ENCODE assay signal across 9 cellular contexts in genomic region chr3:21752749-21753347, GRCh38. TPM values are rescaled to one million over a fixed set of nuclear protein-coding genes. Genes with fewer than 3 reads are reported as not detected.
DNase-seq lines count a peak whose midpoint lies in the region; ATAC-seq and TF ChIP-seq lines count a peak whose summit lies in the region.
"Had no signal": no experiment of that assay in that cellular context is flagged by ENCODE, and none has a peak within 500 bp of the region (broad histone marks: within the 10 kb centered on the region; RNA-seq: fewer than 3 reads in every experiment).

No MANE protein-coding gene starts in this region.

- BruUV-seq in PC-9 (replicated peaks; lab: Mats Ljungman, UMichigan): no TSS peak

- H3K4me1 ChIP-seq in PC-9 (replicated peaks; ENCODE audit: insufficient read depth) (no peaks in the 10 kb centered on the region), gastrocnemius medialis (peaks cover 5 to 12% of the 10 kb centered on the region in 2 donors)

- no peaks in the 10 kb centered on the region for H3K36me3 ChIP-seq in PC-9 (ENCODE audit: low read depth)
- no peaks in the 10 kb centered on the region for H3K36me3 ChIP-seq in gastrocnemius medialis

- intact Hi-C loops in PC-9 (cut with micrococcal nuclease; ENCODE audit: unreplicated experiment) (no loop called here), gastrocnemius medialis (cut with DNase I; ENCODE audit: low total_unique reads) (loop anchor here (1.0 to 10.0 kb wide), 2 partner anchors 108 to 141 kb away; no protein-coding TSS in a partner anchor)

- no peaks in the 10 kb centered on the region for H3F3A ChIP-seq in PC-9 (ENCODE audit: insufficient read depth, low read depth)

- H3K27me3 Mint-ChIP-seq in HFFc6 (ENCODE audit: insufficient read depth): 0 out of 2 replicates have a peak, but pooled peaks cover 4% of the 10 kb centered on the region

- peaks cover 45% of the 10 kb centered on the region for H3K4me1 Mint-ChIP-seq in HFFc6 (ENCODE audit: low read depth)
- H3K4me1 Mint-ChIP-seq: activated naive CD8-positive, alpha-beta T cell treated with anti-CD3 and anti-CD28 coated beads, Interleukin-2, amount 10 ng/mL, durations not matched to agents 7 days and 5 days had no signal

- no peaks in the 10 kb centered on the region for H4K20me1 ChIP-seq in PC-9 (ENCODE audit: insufficient read depth)

- CTCF ChIA-PET in PC-9 (lab: Charles Lee): interaction anchor here (0.6 kb wide), 1 partner anchor 787 kb away, joined by 4 read pairs; no protein-coding TSS in a partner anchor

- H3K27me3 ChIP-seq in PC-9 (ENCODE audit: insufficient read depth, low read depth): no peaks in the 10 kb centered on the region
- H3K27me3 ChIP-seq in gastrocnemius medialis: peaks cover 0 to 4% (median 0%) of the 10 kb centered on the region in 3 donors

- in situ Hi-C loops in gastrocnemius medialis (cut with MboI; ENCODE audit: low sequenced_read_pairs in 4 of 4): loop anchor here in 3 of 4 donors (10.0 kb wide), 1 partner anchor 142 kb away; no protein-coding TSS in a partner anchor

- ATAC-seq in gastrocnemius medialis: peak; percentile 49 to 67

- H3K9me3 Mint-ChIP-seq in HFFc6: no peaks in the 10 kb centered on the region

- no peak overlapping the region for H2AFZ ChIP-seq in PC-9

- no peaks in the 10 kb centered on the region for H3K9me2 ChIP-seq in PC-9 (ENCODE audit: insufficient read depth)

- H3K27ac Mint-ChIP-seq in HFFc6: no peak overlapping the region
- H3K27ac Mint-ChIP-seq: activated naive CD8-positive, alpha-beta T cell treated with anti-CD3 and anti-CD28 coated beads, Interleukin-2, amount 10 ng/mL, durations not matched to agents 7 days and 5 days had no signal

- H3K79me2 ChIP-seq in PC-9 (ENCODE audit: low read depth): no peaks in the 10 kb centered on the region

- TF ChIP-seq CTCF in HFFc6 (IDR thresholded peaks at IDR 0.05) (peak; percentile 79), PC-9 (conservative IDR thresholded peaks at IDR 0.05) (peak; percentile 45; the same call in 1 of the 2 replicates), fibroblast of the aortic adventitia (IDR thresholded peaks at IDR 0.05; ENCODE audit: insufficient read depth, low read length) (peak; percentile 76), gastrocnemius medialis (IDR thresholded peaks at IDR 0.05 in 4 of 5, conservative IDR thresholded peaks at IDR 0.05 in 1 of 5) (peak in 4 of 5 experiments; percentile 31 to 58 (median 53))

- H3K27ac ChIP-seq in PC-9 (no peak overlapping the region), gastrocnemius medialis (peak overlapping the region in 1 of 4 donors; percentile 4)

- H3K9me3 ChIP-seq in PC-9 (ENCODE audit: insufficient read depth, low read depth): no peaks in the 10 kb centered on the region
- no peaks in the 10 kb centered on the region for H3K9me3 ChIP-seq in gastrocnemius medialis

- no peak overlapping the region for H3K4me3 Mint-ChIP-seq in HFFc6
- H3K4me3 Mint-ChIP-seq: activated naive CD8-positive, alpha-beta T cell treated with anti-CD3 and anti-CD28 coated beads, Interleukin-2, amount 10 ng/mL, durations not matched to agents 7 days and 5 days had no signal

- TF ChIP-seq POLR2A in gastrocnemius medialis (IDR thresholded peaks at IDR 0.05): no peak

- no peak overlapping the region for H3K4me2 ChIP-seq in PC-9

- POLR2A ChIA-PET in PC-9 (lab: Charles Lee; ENCODE audit: unreplicated experiment): no interaction called here

- peak; percentile 32 to 44 for DNase-seq in AML-193 (lab: John Stamatoyannopoulos, UW)
- DNase-seq in HFFc6: peak; percentile 66
- DNase-seq in PC-9: no peak
- peak; percentile 75 for DNase-seq in fibroblast of the aortic adventitia (ENCODE audit: low read depth)
- DNase-seq in gastrocnemius medialis: peak in 1 of 2 donors; percentile 12
- DNase-seq in activated CD8-positive, alpha-beta memory T cell treated with anti-CD3 and anti-CD28 coated beads, Interleukin-2, amount 50 U/mL, for 48 hours: no peak
- no peak for DNase-seq in CD1c-positive myeloid dendritic cell (ENCODE audit: extremely low spot score)
- DNase-seq in activated gamma-delta T cell treated with Interleukin-2 at 50 U/mL for 16 hours: no peak
- DNase-seq: activated naive CD8-positive, alpha-beta T cell treated with anti-CD3 and anti-CD28 coated beads, Interleukin-2, amount 10 ng/mL, durations not matched to agents 7 days and 5 days had no signal

- H3K4me3 ChIP-seq in PC-9 (no peak overlapping the region), fibroblast of the aortic adventitia (ENCODE audit: low read depth, low read length) (no peak overlapping the region), gastrocnemius medialis (no peak overlapping the region)

- no peaks in the 10 kb centered on the region for H3K36me3 Mint-ChIP-seq in HFFc6 (ENCODE audit: low read depth)
- H3K36me3 Mint-ChIP-seq: activated naive CD8-positive, alpha-beta T cell treated with anti-CD3 and anti-CD28 coated beads, Interleukin-2, amount 10 ng/mL, durations not matched to agents 7 days and 5 days had no signal

RNA-seq across cellular contexts. Expression of gene ZNF385D, which starts 1.8 kb away (rescaled TPM):
- total RNA-seq in HFFc6 (2021; fragmentation: NEBNext Ultra II Directional; extraction: Animal tissue kit (Norgen Biotek cat#: 25700)): 1 to 10 TPM; 3.0 to 4.8 (median 4.1) TPM
- total RNA-seq in PC-9 (2021) (0.28 TPM in 1 of 2 replicates, not detected in the other), fibroblast of the aortic adventitia (ENCODE audit: low replicate concordance) (0.57 and 11.5 TPM in 2 replicates), gastrocnemius medialis (1 to 10 TPM in 2 of 4 donors, under 1 TPM in 2; 0.41 to 5.0 (median 1.6) TPM)
- total RNA-seq: activated naive CD8-positive, alpha-beta T cell treated with anti-CD3 and anti-CD28 coated beads, Interleukin-2, amount 10 ng/mL, durations not matched to agents 7 days and 5 days had no signal

Comparison
In these comparisons a context has a peak if more than half of its experiments do, and no peak if none do; other contexts are left out.
1. DNase-seq: peak in AML-193 (2 of 2), HFFc6 (single experiment) and fibroblast of the aortic adventitia (single experiment); none in PC-9 (0 of 2), activated CD8-positive, alpha-beta memory T cell treated with anti-CD3 and anti-CD28 coated beads, Interleukin-2, amount 50 U/mL, for 48 hours (single experiment), CD1c-positive myeloid dendritic cell (single experiment) and activated gamma-delta T cell treated with Interleukin-2 at 50 U/mL for 16 hours (single experiment).
2. Peak in every context shown above with its lines, with median percentiles within 50 percentile points of each other: CTCF ChIP-seq.